Comparison of ENCODE assay signal across 14 cellular contexts in genomic region chr16:17339764-17340541, GRCh38.
DNase-seq lines count a peak whose midpoint lies in the region; ATAC-seq and TF ChIP-seq lines count a peak whose summit lies in the region.
"Had no signal": no experiment of that assay in that cellular context is flagged by ENCODE, and none has a peak within 500 bp of the region (broad histone marks: within the 10 kb centered on the region; RNA-seq: fewer than 3 reads in every experiment).

No MANE protein-coding gene starts in this region.

- POLR2A ChIA-PET in CD8-positive, alpha-beta T cell (lab: Charles Lee): interaction anchor here (0.8 to 0.9 kb wide), 2 partner anchors 17 to 25 kb away, joined by 3 read pairs; no protein-coding TSS in a partner anchor

- no peak overlapping the region for H2BK120ac ChIP-seq in neuronal stem cell (ENCODE audit: low read depth, low read length)
- H2BK120ac ChIP-seq in trophoblast cell (ENCODE audit: insufficient read depth, low read length, poor library complexity): no peak overlapping the region

- H3K27ac ChIP-seq in CD4-positive, CD25-positive, alpha-beta regulatory T cell (ENCODE audit: insufficient read depth, low read length, poor library complexity, severe bottlenecking): no peak overlapping the region
- H3K27ac ChIP-seq in epithelial cell of prostate (peak overlapping the region; percentile 7), neuronal stem cell (replicated peaks; ENCODE audit: low read length) (no peak overlapping the region), trophoblast cell (ENCODE audit: low read depth, low read length) (no peak overlapping the region)
- no peak overlapping the region for H3K27ac ChIP-seq in CD8-positive, alpha-beta T cell (ENCODE audit: low read depth, low read length)

- H3K23ac ChIP-seq in neuronal stem cell (ENCODE audit: low read depth, low read length, poor library complexity) (no peak overlapping the region), trophoblast cell (ENCODE audit: low read length) (no peak overlapping the region)

- H2AFZ ChIP-seq in neuronal stem cell (ENCODE audit: low read length) (no peak overlapping the region), trophoblast cell (ENCODE audit: insufficient read depth, low read length, poor library complexity) (no peak overlapping the region)

- H3K4me1 Mint-ChIP-seq in CD4-positive, CD25-positive, alpha-beta regulatory T cell: peaks cover 28 to 62% (median 34%) of the 10 kb centered on the region in 4 donors
- peaks cover 64% of the 10 kb centered on the region for H3K4me1 Mint-ChIP-seq in CD8-positive, alpha-beta T cell (ENCODE audit: low read depth)

- intact Hi-C loops in CD8-positive, alpha-beta T cell (cut with DNase I, micrococcal nuclease): loop anchor here in 1 of 2 experiments (5.0 kb wide), 1 partner anchor 42 kb away; no protein-coding TSS in a partner anchor
- intact Hi-C loops in posterior vena cava (cut with DNase I): loop anchor here in 1 of 2 donors (10.0 kb wide), 1 partner anchor 125 kb away; no protein-coding TSS in a partner anchor

- H3K4ac ChIP-seq in neuronal stem cell (ENCODE audit: low read length) (no peak overlapping the region), trophoblast cell (ENCODE audit: low read depth, low read length) (no peak overlapping the region)

- TF ChIP-seq CTCF in CD8-positive, alpha-beta T cell (IDR thresholded peaks at IDR 0.05): no peak

- no peaks in the 10 kb centered on the region for H3K79me2 ChIP-seq in trophoblast cell (ENCODE audit: control insufficient read depth, insufficient read depth, low read length, poor library complexity)

- ATAC-seq in CD4-positive, CD25-positive, alpha-beta regulatory T cell (ENCODE audit: low read depth in 2 of 2): no peak
- no peak for ATAC-seq in CD8-positive, alpha-beta T cell

- peaks cover 32% of the 10 kb centered on the region for H3K4me1 ChIP-seq in CD4-positive, CD25-positive, alpha-beta regulatory T cell (ENCODE audit: control insufficient read depth, insufficient read depth, low read length, poor library complexity, severe bottlenecking)
- H3K4me1 ChIP-seq in neuronal stem cell (ENCODE audit: control insufficient read depth in 2 of 2, insufficient read depth in 1 of 2, low read depth in 1 of 2, low read length in 2 of 2) (peaks cover 0 to 2% of the 10 kb centered on the region in 2 donors), trophoblast cell (ENCODE audit: control insufficient read depth in 1 of 2, insufficient read depth in 2 of 2, low read length in 2 of 2) (no peaks in the 10 kb centered on the region)
- H3K4me1 ChIP-seq in CD8-positive, alpha-beta T cell (ENCODE audit: insufficient read depth, low read length): peaks cover 54% of the 10 kb centered on the region

- H3K79me1 ChIP-seq in neuronal stem cell (ENCODE audit: low read depth, low read length): no peaks in the 10 kb centered on the region
- no peaks in the 10 kb centered on the region for H3K79me1 ChIP-seq in trophoblast cell (ENCODE audit: low read length)

- H3K9me3 Mint-ChIP-seq in CD4-positive, CD25-positive, alpha-beta regulatory T cell: no peaks in the 10 kb centered on the region
- H3K9me3 Mint-ChIP-seq in CD8-positive, alpha-beta T cell: no peaks in the 10 kb centered on the region

- DNase-seq in CD4-positive, CD25-positive, alpha-beta regulatory T cell: no peak
- DNase-seq in ELR (ENCODE audit: low read depth): peak; percentile 16
- peak; percentile 44 for DNase-seq in epithelial cell of prostate (ENCODE audit: low read depth, low spot score)
- DNase-seq in neuronal stem cell (ENCODE audit: low spot score): no peak
- no peak for DNase-seq in CD8-positive, alpha-beta T cell
- no peak for DNase-seq in posterior vena cava (ENCODE audit: low spot score)
- DNase-seq in trophoblast cell: no peak
- DNase-seq: activated CD4-positive, alpha-beta T cell treated with anti-CD3 and anti-CD28 coated beads, Interleukin-2, amount 50 U/mL, for 1 hour; dermis blood vessel endothelial cell; Karpas-422; NCI-H226; SHP77 had no signal

- H3K4me2 ChIP-seq in neuronal stem cell (ENCODE audit: insufficient read depth, low read length, poor library complexity, severe bottlenecking) (no peak overlapping the region), trophoblast cell (ENCODE audit: low read length) (no peak overlapping the region)

- WGBS in neuronal stem cell (ENCODE audit: extremely low coverage in 2 of 2, insufficient read length in 2 of 2, insufficient replicate concordance in 1 of 2), 2 donors: 100% methylated on average over 1 of the region's 7 CpGs; no CpG with 5 or more reads in 1 of the 2 donors
- WGBS in trophoblast cell (ENCODE audit: extremely low coverage, insufficient coverage, insufficient read length): 100% methylated on average over 2 of the region's 7 CpGs

- H3K4me3 ChIP-seq in CD4-positive, CD25-positive, alpha-beta regulatory T cell (ENCODE audit: low read depth, low read length): no peak overlapping the region
- no peak overlapping the region for H3K4me3 ChIP-seq in neuronal stem cell (ENCODE audit: low read length in 2 of 2)
- no peak overlapping the region for H3K4me3 ChIP-seq in CD8-positive, alpha-beta T cell (ENCODE audit: low read depth, low read length)
- H3K4me3 ChIP-seq in trophoblast cell (ENCODE audit: low read depth, low read length): no peak overlapping the region
- H3K4me3 ChIP-seq: GM12878 had no signal

- no peaks in the 10 kb centered on the region for H3K9me3 ChIP-seq in CD4-positive, CD25-positive, alpha-beta regulatory T cell (ENCODE audit: control insufficient read depth in 2 of 2, low read length in 2 of 2)
- no peaks in the 10 kb centered on the region for H3K9me3 ChIP-seq in neuronal stem cell (replicated peaks in 1 of 2; ENCODE audit: control insufficient read depth in 2 of 2, insufficient read depth in 1 of 2, low read depth in 1 of 2, low read length in 2 of 2)
- no peaks in the 10 kb centered on the region for H3K9me3 ChIP-seq in CD8-positive, alpha-beta T cell (ENCODE audit: low read length)
- no peaks in the 10 kb centered on the region for H3K9me3 ChIP-seq in trophoblast cell (ENCODE audit: insufficient read depth, low read depth, low read length)

- H2BK15ac ChIP-seq in neuronal stem cell (ENCODE audit: low read length): no peak overlapping the region

- H3K27me3 ChIP-seq in CD4-positive, CD25-positive, alpha-beta regulatory T cell (ENCODE audit: control insufficient read depth, insufficient read depth, low read length): no peaks in the 10 kb centered on the region
- H3K27me3 ChIP-seq in neuronal stem cell (ENCODE audit: control insufficient read depth in 3 of 3, insufficient read depth in 3 of 3, low read depth in 1 of 3, low read length in 3 of 3): no peaks in the 10 kb centered on the region
- H3K27me3 ChIP-seq in CD8-positive, alpha-beta T cell (ENCODE audit: insufficient read depth, low read length): no peaks in the 10 kb centered on the region
- no peaks in the 10 kb centered on the region for H3K27me3 ChIP-seq in trophoblast cell (ENCODE audit: insufficient read depth, low read length)

- H4K12ac ChIP-seq in trophoblast cell (ENCODE audit: low read depth, low read length): no peak overlapping the region

- peak overlapping the region; percentile 59 to 87 (median 71) for H3K27ac Mint-ChIP-seq in CD4-positive, CD25-positive, alpha-beta regulatory T cell
- H3K27ac Mint-ChIP-seq in CD8-positive, alpha-beta T cell: no peak overlapping the region
- H3K27ac Mint-ChIP-seq: activated naive CD8-positive, alpha-beta T cell had no signal

- H4K8ac ChIP-seq in neuronal stem cell (ENCODE audit: low read depth, low read length): no peak overlapping the region
- no peak overlapping the region for H4K8ac ChIP-seq in trophoblast cell (ENCODE audit: low read depth, low read length)

- no peak overlapping the region for H2BK12ac ChIP-seq in neuronal stem cell (ENCODE audit: low read length)
- H2BK12ac ChIP-seq in trophoblast cell (ENCODE audit: low read length): no peak overlapping the region

- H3K14ac ChIP-seq in neuronal stem cell (ENCODE audit: low read length): no peak overlapping the region
- no peak overlapping the region for H3K14ac ChIP-seq in trophoblast cell (ENCODE audit: low read length)

- H2BK5ac ChIP-seq in neuronal stem cell (ENCODE audit: low read length) (no peak overlapping the region), trophoblast cell (ENCODE audit: low read depth, low read length, poor library complexity) (no peak overlapping the region)

- no peak overlapping the region for H4K91ac ChIP-seq in neuronal stem cell (ENCODE audit: low read depth, low read length, poor library complexity)
- H4K91ac ChIP-seq in trophoblast cell (ENCODE audit: low read depth, low read length): no peak overlapping the region

- H2AK5ac ChIP-seq in neuronal stem cell (ENCODE audit: low read depth, low read length): no peak overlapping the region
- H2AK5ac ChIP-seq in trophoblast cell (ENCODE audit: low read length): no peak overlapping the region

- H3K36me3 Mint-ChIP-seq in CD4-positive, CD25-positive, alpha-beta regulatory T cell: peaks cover 3% of the 10 kb centered on the region
- H3K36me3 Mint-ChIP-seq in CD8-positive, alpha-beta T cell: no peaks in the 10 kb centered on the region
- H3K36me3 Mint-ChIP-seq: activated naive CD8-positive, alpha-beta T cell had no signal

- peaks cover 2% of the 10 kb centered on the region for H3K36me3 ChIP-seq in CD4-positive, CD25-positive, alpha-beta regulatory T cell (ENCODE audit: control insufficient read depth, insufficient read depth, low read length)
- H3K36me3 ChIP-seq in neuronal stem cell (replicated peaks in 1 of 2; ENCODE audit: control insufficient read depth in 2 of 2, insufficient read depth in 2 of 2, low read length in 2 of 2): no peaks in the 10 kb centered on the region
- H3K36me3 ChIP-seq in CD8-positive, alpha-beta T cell (ENCODE audit: insufficient read depth, low read length): no peaks in the 10 kb centered on the region
- H3K36me3 ChIP-seq in trophoblast cell (ENCODE audit: control insufficient read depth in 1 of 2, insufficient read depth in 2 of 2, low read length in 2 of 2): no peaks in the 10 kb centered on the region

- H3K27me3 Mint-ChIP-seq in CD4-positive, CD25-positive, alpha-beta regulatory T cell: no peaks in the 10 kb centered on the region
- no peaks in the 10 kb centered on the region for H3K27me3 Mint-ChIP-seq in CD8-positive, alpha-beta T cell (ENCODE audit: low read depth)
- H3K27me3 Mint-ChIP-seq: activated naive CD8-positive, alpha-beta T cell had no signal

- peak overlapping the region; percentile 50 for H3K9ac ChIP-seq in neuronal stem cell (ENCODE audit: low read depth, low read length, poor library complexity)
- no peak overlapping the region for H3K9ac ChIP-seq in trophoblast cell (ENCODE audit: low read length)

- no peak overlapping the region for H3K18ac ChIP-seq in neuronal stem cell (ENCODE audit: low read length)
- no peak overlapping the region for H3K18ac ChIP-seq in trophoblast cell (ENCODE audit: low read length)

- peak overlapping the region in 3 of 4 donors; percentile 19 to 74 (median 53) for H3K4me3 Mint-ChIP-seq in CD4-positive, CD25-positive, alpha-beta regulatory T cell
- no peak overlapping the region for H3K4me3 Mint-ChIP-seq in CD8-positive, alpha-beta T cell
- H3K4me3 Mint-ChIP-seq: activated naive CD8-positive, alpha-beta T cell had no signal

- CTCF ChIA-PET in CD8-positive, alpha-beta T cell (lab: Charles Lee): interaction anchor here (0.8 kb wide), 1 partner anchor 9 kb away, joined by 3 read pairs; no protein-coding TSS in a partner anchor

Comparison
In these comparisons a context has a peak if more than half of its experiments do, and no peak if none do; other contexts are left out.
1. DNase-seq: peak in ELR (single experiment) and epithelial cell of prostate (single experiment); none in CD4-positive, CD25-positive, alpha-beta regulatory T cell (0 of 3), neuronal stem cell (single experiment), CD8-positive, alpha-beta T cell (0 of 7), posterior vena cava (single experiment) and trophoblast cell (0 of 2).